Comparison of ENCODE assay signal across 26 cellular contexts in genomic region chr14:65234752-65235361, GRCh38.
"Had no signal": no experiment of that assay in that cellular context is flagged by ENCODE, and none has a peak within 500 bp of the region (broad histone marks: within the 10 kb centered on the region; RNA-seq: fewer than 3 reads in every experiment).

No MANE protein-coding gene starts in this region.

- H3K9me3 ChIP-seq: esophagus squamous epithelium, gastrocnemius medialis, mucosa of descending colon, suprapubic skin, vagina had no signal

- H3K9me3 Mint-ChIP-seq: activated naive CD4-positive, alpha-beta T cell treated with anti-CD3 and anti-CD28 coated beads for 36 hours; stimulated activated naive CD8-positive, alpha-beta T cell treated with anti-CD3 and anti-CD28 coated beads, Interleukin-15, amount 100 ng/mL, for 72 hours had no signal

- DNase-seq: activated CD4-positive, alpha-beta T cell treated with anti-CD3 and anti-CD28 coated beads, Interleukin-2, amount 50 U/mL, for 1 hour; activated CD4-positive, CD25-positive, alpha-beta regulatory T cell treated with anti-CD3 and anti-CD28 coated beads, Interleukin-2, amount 50 U/mL, for 72 hours; activated CD8-positive, alpha-beta memory T cell treated with anti-CD3 and anti-CD28 coated beads for 24 hours; activated CD8-positive, alpha-beta memory T cell treated with anti-CD3 and anti-CD28 coated beads, Interleukin-2, amount 50 U/mL, for 48 hours; activated effector memory CD4-positive, alpha-beta T cell treated with Interleukin-2 at 50 U/mL for 16 hours; activated naive CD4-positive, alpha-beta T cell treated with anti-CD3 and anti-CD28 coated beads for 36 hours; activated naive CD8-positive, alpha-beta T cell treated with anti-CD3 and anti-CD28 coated beads, Interleukin-2, amount 10 ng/mL, durations not matched to agents 7 days and 5 days; activated T-cell treated with anti-CD3 and anti-CD28 coated beads, Interleukin-2, amount 50 U/mL, for 48 hours; amygdala; esophagus squamous epithelium; gastrocnemius medialis; hippocampal formation; left ventricle myocardium superior; mammary epithelial cell; mucosa of descending colon; nephron progenitor cell; nucleus accumbens; right cardiac atrium; stimulated activated CD4-positive, alpha-beta T cell treated with anti-CD3 and anti-CD28 coated beads, Interleukin-1b, Interleukin-23, amount 100 ng/mL, for 48 hours; stimulated activated naive CD8-positive, alpha-beta T cell treated with anti-CD3 and anti-CD28 coated beads, Interleukin-15, amount 100 ng/mL, for 72 hours; T-helper 1 cell; WERI-Rb-1 had no signal

- H3K36me3 Mint-ChIP-seq: type B pancreatic cell had no signal

- H3K27ac ChIP-seq: esophagus squamous epithelium, gastrocnemius medialis, parathyroid adenoma, suprapubic skin, vagina, WERI-Rb-1 had no signal

- H3K4me3 Mint-ChIP-seq: activated naive CD4-positive, alpha-beta T cell treated with anti-CD3 and anti-CD28 coated beads for 36 hours; activated naive CD8-positive, alpha-beta T cell treated with anti-CD3 and anti-CD28 coated beads, Interleukin-2, amount 10 ng/mL, durations not matched to agents 7 days and 5 days; nephron progenitor cell; stimulated activated naive CD8-positive, alpha-beta T cell treated with anti-CD3 and anti-CD28 coated beads, Interleukin-15, amount 100 ng/mL, for 72 hours; type B pancreatic cell had no signal

- H3K79me2 ChIP-seq: parathyroid adenoma had no signal

- ATAC-seq: gastrocnemius medialis; left ventricle myocardium superior; mucosa of descending colon; right cardiac atrium; stimulated activated naive CD8-positive, alpha-beta T cell treated with anti-CD3 and anti-CD28 coated beads, Interleukin-15, amount 100 ng/mL, for 72 hours had no signal

- H2AFZ ChIP-seq: parathyroid adenoma had no signal

- H3K27me3 ChIP-seq: gastrocnemius medialis, suprapubic skin, vagina had no signal

- H3K27ac Mint-ChIP-seq: activated naive CD4-positive, alpha-beta T cell treated with anti-CD3 and anti-CD28 coated beads for 36 hours; activated naive CD8-positive, alpha-beta T cell treated with anti-CD3 and anti-CD28 coated beads, Interleukin-2, amount 10 ng/mL, durations not matched to agents 7 days and 5 days; nephron progenitor cell; stimulated activated naive CD8-positive, alpha-beta T cell treated with anti-CD3 and anti-CD28 coated beads, Interleukin-15, amount 100 ng/mL, for 72 hours; type B pancreatic cell had no signal

- H3K4me3 ChIP-seq: esophagus squamous epithelium, gastrocnemius medialis, mucosa of descending colon, suprapubic skin, vagina had no signal

- H3K36me3 ChIP-seq: esophagus squamous epithelium, gastrocnemius medialis, suprapubic skin, vagina, WERI-Rb-1 had no signal

- H3K27me3 Mint-ChIP-seq: type B pancreatic cell had no signal
